20 cellular contexts compared by ENCODE assay signal in genomic region chr16:79042141-79042540, GRCh38.
"Had no signal": no experiment of that assay in that cellular context is flagged by ENCODE, and none has a peak within 500 bp of the region (broad histone marks: within the 10 kb centered on the region; RNA-seq: fewer than 3 reads in every experiment).

No MANE protein-coding gene starts in this region.

- ATAC-seq: foreskin keratinocyte; gastroesophageal sphincter; heart left ventricle; left cardiac atrium; lower lobe of right lung; right cardiac atrium; stimulated activated naive B cell treated with anti-CD40 and anti-IgM and Interleukin-4, amounts not matched to agents 10 μg/mL and 1 μg/mL and 100 μg/mL, for 72 hours had no signal

- DNase-seq: colonic mucosa; effector CD8-positive, alpha-beta T cell; foreskin keratinocyte; heart left ventricle; kidney; left cardiac atrium; left ventricle myocardium inferior; lower lobe of right lung; naive thymus-derived CD8-positive, alpha-beta T cell; nephron progenitor cell; nucleus accumbens; right cardiac atrium; spleen; stimulated activated naive B cell treated with anti-CD40 and anti-IgM and Interleukin-4, amounts not matched to agents 10 μg/mL and 1 μg/mL and 100 μg/mL, for 72 hours; substantia nigra; testis; tibial artery had no signal

- H3K27ac Mint-ChIP-seq: dendritic cell treated with granulocyte-macrophage colony-stimulating factor and Interleukin-4, amounts not matched to agents 40 ng/mL and 50 ng/mL, for 4 days; nephron progenitor cell; stimulated activated naive B cell treated with anti-CD40 and anti-IgM and Interleukin-4, amounts not matched to agents 10 μg/mL and 1 μg/mL and 100 μg/mL, for 72 hours; type B pancreatic cell had no signal

- H3K36me3 Mint-ChIP-seq: type B pancreatic cell had no signal

- H3K27me3 Mint-ChIP-seq: naive thymus-derived CD8-positive, alpha-beta T cell; stimulated activated naive B cell treated with anti-CD40 and anti-IgM and Interleukin-4, amounts not matched to agents 10 μg/mL and 1 μg/mL and 100 μg/mL, for 72 hours; type B pancreatic cell had no signal

- H3K4me3 Mint-ChIP-seq: dendritic cell treated with granulocyte-macrophage colony-stimulating factor and Interleukin-4, amounts not matched to agents 40 ng/mL and 50 ng/mL, for 4 days; nephron progenitor cell; stimulated activated naive B cell treated with anti-CD40 and anti-IgM and Interleukin-4, amounts not matched to agents 10 μg/mL and 1 μg/mL and 100 μg/mL, for 72 hours; type B pancreatic cell had no signal

- H3K9me3 Mint-ChIP-seq: dendritic cell treated with granulocyte-macrophage colony-stimulating factor and Interleukin-4, amounts not matched to agents 40 ng/mL and 50 ng/mL, for 4 days; stimulated activated naive B cell treated with anti-CD40 and anti-IgM and Interleukin-4, amounts not matched to agents 10 μg/mL and 1 μg/mL and 100 μg/mL, for 72 hours had no signal
